ENCODE assay signal across 11 cellular contexts in genomic region chr12:57166971-57167371, GRCh38. TPM values are rescaled to one million over a fixed set of nuclear protein-coding genes. Genes with fewer than 3 reads are reported as not detected.
DNase-seq lines count a peak whose midpoint lies in the region; ATAC-seq, FAIRE-seq and TF ChIP-seq lines count a peak whose summit lies in the region.
"Had no signal": no experiment of that assay in that cellular context is flagged by ENCODE, and none has a peak within 500 bp of the region (broad histone marks: within the 10 kb centered on the region; RNA-seq: fewer than 3 reads in every experiment).

No MANE protein-coding gene starts in this region.

- H3K4me1 ChIP-seq in A549 (peaks cover 35% of the 10 kb centered on the region), mesenchymal stem cell (ENCODE audit: control insufficient read depth, insufficient read depth, low read depth, low read length) (peaks cover 24% of the 10 kb centered on the region)

- no peak overlapping the region for H2BK120ac ChIP-seq in mesenchymal stem cell (ENCODE audit: low read depth, low read length)

- H3K27ac Mint-ChIP-seq in activated naive CD8-positive, alpha-beta T cell treated with anti-CD3 and anti-CD28 coated beads, Interleukin-2, amount 50 U/mL, for 24 hours, result no peak overlapping the region
- H3K27ac Mint-ChIP-seq: WTC11 had no signal

- no peak overlapping the region for H3K4ac ChIP-seq in mesenchymal stem cell (ENCODE audit: low read depth in 1 of 2, low read length in 2 of 2)

- peak; percentile 78 for FAIRE-seq in A549 (lab: Jason Lieb, UNC)
- FAIRE-seq: endometrium had no signal

- no peak overlapping the region for H3K18ac ChIP-seq in mesenchymal stem cell (ENCODE audit: low read depth in 1 of 2, low read length in 2 of 2)

- TF ChIP-seq EP300 in A549 (IDR thresholded peaks at IDR 0.05), result peak; percentile 24 to 34; a peak in 2 of 5 replicates

- no peak overlapping the region for H3K14ac ChIP-seq in mesenchymal stem cell (ENCODE audit: low read length in 2 of 2)

- H3K9me3 ChIP-seq in A549 (no peaks in the 10 kb centered on the region), mesenchymal stem cell (ENCODE audit: control insufficient read depth, low read length) (no peaks in the 10 kb centered on the region)

- no peaks in the 10 kb centered on the region for H3K27me3 ChIP-seq in mesenchymal stem cell (ENCODE audit: control insufficient read depth in 1 of 2, insufficient read depth in 1 of 2, low read length in 2 of 2)

- ATAC-seq in A549, result peak; percentile 80 to 81
- peak; percentile 98 for ATAC-seq in activated naive CD8-positive, alpha-beta T cell treated with anti-CD3 and anti-CD28 coated beads, Interleukin-2, amount 50 U/mL, for 24 hours
- no peak for ATAC-seq in HG02642 (IDR thresholded peaks at IDR 0.05; ENCODE audit: poor library complexity, unreplicated experiment)
- no peak for ATAC-seq in GM21515 (IDR thresholded peaks at IDR 0.05; ENCODE audit: unreplicated experiment)
- no peak for ATAC-seq in HG03095 (IDR thresholded peaks at IDR 0.05; ENCODE audit: unreplicated experiment)
- ATAC-seq: WTC11 had no signal

- H3K27ac ChIP-seq in A549 (peak overlapping the region; percentile 71 to 85), mesenchymal stem cell (ENCODE audit: low read length, poor library complexity, severe bottlenecking) (peak overlapping the region; percentile 8)

- no peak for TF ChIP-seq RAD21 in A549 (conservative IDR thresholded peaks at IDR 0.05 in 1 of 2, IDR thresholded peaks at IDR 0.05 in 1 of 2)

- H3K9me3 Mint-ChIP-seq in activated naive CD8-positive, alpha-beta T cell treated with anti-CD3 and anti-CD28 coated beads, Interleukin-2, amount 50 U/mL, for 24 hours, result no peaks in the 10 kb centered on the region
- H3K9me3 Mint-ChIP-seq: WTC11 had no signal

- no peak overlapping the region for H2BK15ac ChIP-seq in mesenchymal stem cell (ENCODE audit: low read depth, poor library complexity, severe bottlenecking)

- H2AFZ ChIP-seq in mesenchymal stem cell (ENCODE audit: low read depth, low read length), result no peak overlapping the region

- CTCF ChIA-PET in A549 (lab: Yijun Ruan, JAX), result interaction anchor here (0.7 to 27.5 kb wide), 6 partner anchors 8 to 55 kb away, joined by 3 to 1152 read pairs (median 100); partner anchors contain the start of genes LRP1 and STAT6

- peak overlapping the region; percentile 19 for H4K8ac ChIP-seq in mesenchymal stem cell (ENCODE audit: low read length)

- H3K27me3 Mint-ChIP-seq in activated naive CD8-positive, alpha-beta T cell treated with anti-CD3 and anti-CD28 coated beads, Interleukin-2, amount 50 U/mL, for 24 hours, result no peaks in the 10 kb centered on the region

- H3K4me3 ChIP-seq in A549 (no peak overlapping the region), mesenchymal stem cell (ENCODE audit: insufficient read depth in 1 of 2, low read depth in 1 of 2, low read length in 2 of 2) (no peak overlapping the region)

- WGBS in A549 (ENCODE audit: missing lambda C conversion rate), result 20% methylated on average over 10 of the region's 10 CpGs
- WGBS in mesenchymal stem cell, result 52% methylated on average over 10 of the region's 10 CpGs

- H2BK12ac ChIP-seq in mesenchymal stem cell (ENCODE audit: low read length in 2 of 2), result no peak overlapping the region

- H3K36me3 ChIP-seq in mesenchymal stem cell (ENCODE audit: control insufficient read depth in 1 of 2, insufficient read depth in 2 of 2, low read depth in 1 of 2, low read length in 2 of 2), result peaks cover 85 to 95% of the 10 kb centered on the region in 2 experiments

- peak overlapping the region; percentile 72 for H3K9ac ChIP-seq in mesenchymal stem cell (ENCODE audit: low read length)

- POLR2A ChIA-PET in A549 (lab: Yijun Ruan, JAX), result no interaction called here

- H3K23ac ChIP-seq in mesenchymal stem cell (ENCODE audit: low read length in 2 of 2), result no peak overlapping the region

- H3K36me3 Mint-ChIP-seq in activated naive CD8-positive, alpha-beta T cell treated with anti-CD3 and anti-CD28 coated beads, Interleukin-2, amount 50 U/mL, for 24 hours (ENCODE audit: low read depth), result no peaks in the 10 kb centered on the region

- TF ChIP-seq POLR2A in A549 (IDR thresholded peaks at IDR 0.05; ENCODE audit: low read length), result no peak

- no peak overlapping the region for H2AK5ac ChIP-seq in mesenchymal stem cell (ENCODE audit: low read length, severe bottlenecking)

- no peak for TF ChIP-seq CTCF in A549 (IDR thresholded peaks at IDR 0.05)

- DNase-seq in A549 (ENCODE audit: low read depth in 1 of 2, low spot score in 1 of 2), result peak; percentile 78 to 90
- peak; percentile 77 for DNase-seq in HT-29 (ENCODE audit: low spot score)
- peak; percentile 55 for DNase-seq in activated naive CD8-positive, alpha-beta T cell treated with anti-CD3 and anti-CD28 coated beads, Interleukin-2, amount 50 U/mL, for 24 hours
- DNase-seq in mesenchymal stem cell, result peak; percentile 67
- no peak for DNase-seq in OCI-M1 (lab: John Stamatoyannopoulos, UW)
- DNase-seq: NCI-H2107 had no signal

- peak overlapping the region; percentile 56 for H3K4me2 ChIP-seq in A549
- H3K4me2 ChIP-seq in mesenchymal stem cell (ENCODE audit: low read length, poor library complexity, severe bottlenecking), result no peak overlapping the region

- no peak overlapping the region for H3K4me3 Mint-ChIP-seq in activated naive CD8-positive, alpha-beta T cell treated with anti-CD3 and anti-CD28 coated beads, Interleukin-2, amount 50 U/mL, for 24 hours
- H3K4me3 Mint-ChIP-seq: WTC11 had no signal

- H2BK5ac ChIP-seq in mesenchymal stem cell (ENCODE audit: low read depth, low read length, poor library complexity, severe bottlenecking), result no peak overlapping the region

- H3K79me1 ChIP-seq in mesenchymal stem cell (replicated peaks; ENCODE audit: low read length, poor library complexity, severe bottlenecking), result peaks cover 20% of the 10 kb centered on the region

- no peak overlapping the region for H4K91ac ChIP-seq in mesenchymal stem cell (ENCODE audit: low read length)

- H3K4me1 Mint-ChIP-seq in activated naive CD8-positive, alpha-beta T cell treated with anti-CD3 and anti-CD28 coated beads, Interleukin-2, amount 50 U/mL, for 24 hours, result peaks cover 12% of the 10 kb centered on the region
- H3K4me1 Mint-ChIP-seq: WTC11 had no signal

TF ChIP-seq in A549, 52 proteins besides CTCF, POLR2A, EP300 and RAD21:
- TF ChIP-seq MAFK (IDR thresholded peaks at IDR 0.05; ENCODE audit: partially characterized antibody) (peak; percentile 94), NFE2L2 (conservative IDR thresholded peaks at IDR 0.05; ENCODE audit: low read length) (0 out of 2 replicates have a peak, but pooled peaks have one; percentile 34), MYC (IDR thresholded peaks at IDR 0.05; ENCODE audit: borderline replicate concordance, low read length) (0 out of 2 replicates have a peak, but pooled peaks have one; percentile 37), ZSCAN20 (CRISPR knock-in tag; IDR thresholded peaks at IDR 0.05) (no peak), JUNB (IDR thresholded peaks at IDR 0.05) (peak; percentile 48; the same call in 1 of the 2 replicates), FOSL2 (IDR thresholded peaks at IDR 0.05) (0 out of 2 replicates have a peak, but pooled peaks have one; percentile 28), FOSL2 (CRISPR knock-in tag; IDR thresholded peaks at IDR 0.05) (peak; percentile 62), HOXA7 (CRISPR knock-in tag; IDR thresholded peaks at IDR 0.05) (no peak)
- TF ChIP-seq, protein P1, sequence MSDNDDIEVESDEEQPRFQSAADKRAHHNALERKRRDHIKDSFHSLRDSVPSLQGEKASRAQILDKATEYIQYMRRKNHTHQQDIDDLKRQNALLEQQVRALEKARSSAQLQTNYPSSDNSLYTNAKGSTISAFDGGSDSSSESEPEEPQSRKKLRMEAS (IDR thresholded peaks at IDR 0.05), result peak; percentile 57; the same call in 1 of the 2 replicates

RNA-seq across cellular contexts. Expression of gene LRP1-AS, which starts 19.6 kb away (rescaled TPM):
- not detected in 2 replicates for polyA plus RNA-seq in A549 (2011; rRNA removed)
- not detected in 2 replicates for polyA plus RNA-seq in A549 (2012; cell fraction: cytosol; rRNA removed)
- polyA plus RNA-seq in A549 (2012; cell fraction: nucleus; rRNA removed), result not detected in 2 replicates
- polyA plus RNA-seq in A549 (2017; fragmentation: RNase III; extraction: RNeasy Plus Mini Kit Qiagen cat#74134 plus additional on column Dnase treatment), result not detected in 3 replicates
- polyA minus RNA-seq in A549 (2011; rRNA and poly(A)+ RNA removed), result not detected in 2 replicates
- not detected in 2 replicates for total RNA-seq in HT-29 (2014; rRNA removed; shearing (Covaris generic))
- polyA plus RNA-seq in mesenchymal stem cell (2013, experiment 1 of 2), result not detected
- polyA plus RNA-seq in mesenchymal stem cell (2013, experiment 2 of 2), result not detected
- total RNA-seq: WTC11 had no signal

RNA-seq across cellular contexts. Expression of gene LRP1, which starts 38.7 kb away (rescaled TPM):
- 5.6 and 11.5 TPM in 2 replicates for polyA plus RNA-seq in A549 (2011; rRNA removed)
- polyA plus RNA-seq in A549 (2012; cell fraction: cytosol; rRNA removed), result 7.1 and 9.2 TPM in 2 replicates
- polyA plus RNA-seq in A549 (2012; cell fraction: nucleus; rRNA removed), result 44.5 and 50.9 TPM in 2 replicates
- polyA plus RNA-seq in A549 (2017; fragmentation: RNase III; extraction: RNeasy Plus Mini Kit Qiagen cat#74134 plus additional on column Dnase treatment), result 8.6 to 9.6 TPM (median 9.4 TPM) in 3 replicates
- polyA minus RNA-seq in A549 (2011; rRNA and poly(A)+ RNA removed), result 49.2 and 54.7 TPM in 2 replicates
- total RNA-seq in HT-29 (2014; rRNA removed; shearing (Covaris generic)), result 22.8 and 25.2 TPM in 2 replicates
- polyA plus RNA-seq in mesenchymal stem cell (2013, experiment 1 of 2), result 68.9 TPM
- polyA plus RNA-seq in mesenchymal stem cell (2013, experiment 2 of 2), result 57.9 TPM

RNA-seq across cellular contexts. Expression of gene NXPH4, which starts 49.6 kb away (rescaled TPM):
- polyA plus RNA-seq in A549 (2011; rRNA removed), result 0.52 and 0.69 TPM in 2 replicates
- 1.9 and 2.9 TPM in 2 replicates for polyA plus RNA-seq in A549 (2012; cell fraction: cytosol; rRNA removed)
- polyA plus RNA-seq in A549 (2012; cell fraction: nucleus; rRNA removed), result 2.4 and 3.2 TPM in 2 replicates
- 3.3 to 4.5 TPM (median 3.5 TPM) in 3 replicates for polyA plus RNA-seq in A549 (2017; fragmentation: RNase III; extraction: RNeasy Plus Mini Kit Qiagen cat#74134 plus additional on column Dnase treatment)
- polyA minus RNA-seq in A549 (2011; rRNA and poly(A)+ RNA removed), result 0.95 and 1.5 TPM in 2 replicates
- 0.97 and 2.8 TPM in 2 replicates for total RNA-seq in HT-29 (2014; rRNA removed; shearing (Covaris generic))
- polyA plus RNA-seq in mesenchymal stem cell (2013, experiment 1 of 2), result 1.8 TPM
- 1.6 TPM for polyA plus RNA-seq in mesenchymal stem cell (2013, experiment 2 of 2)

RNA-seq across cellular contexts. Expression of gene STAT6, which starts 55.8 kb away (rescaled TPM):
- 58.8 and 64.6 TPM in 2 replicates for polyA plus RNA-seq in A549 (2011; rRNA removed)
- polyA plus RNA-seq in A549 (2012; cell fraction: cytosol; rRNA removed), result 47.5 and 61.5 TPM in 2 replicates
- 150 and 163 TPM in 2 replicates for polyA plus RNA-seq in A549 (2012; cell fraction: nucleus; rRNA removed)
- 52.9 to 59.0 TPM (median 58.4 TPM) in 3 replicates for polyA plus RNA-seq in A549 (2017; fragmentation: RNase III; extraction: RNeasy Plus Mini Kit Qiagen cat#74134 plus additional on column Dnase treatment)
- 63.8 and 71.5 TPM in 2 replicates for polyA minus RNA-seq in A549 (2011; rRNA and poly(A)+ RNA removed)
- 114 and 125 TPM in 2 replicates for total RNA-seq in HT-29 (2014; rRNA removed; shearing (Covaris generic))
- 87.5 TPM for polyA plus RNA-seq in mesenchymal stem cell (2013, experiment 1 of 2)
- polyA plus RNA-seq in mesenchymal stem cell (2013, experiment 2 of 2), result 89.4 TPM

Comparison
In these comparisons a context has a peak if more than half of its experiments do, and no peak if none do; other contexts are left out.
1. ATAC-seq: peak in A549 (2 of 2) and activated naive CD8-positive, alpha-beta T cell treated with anti-CD3 and anti-CD28 coated beads, Interleukin-2, amount 50 U/mL, for 24 hours (single experiment); none in HG02642 (single experiment), GM21515 (single experiment) and HG03095 (single experiment).